ENCODE assay signal across 20 cellular contexts in the genomic region with DNA sequence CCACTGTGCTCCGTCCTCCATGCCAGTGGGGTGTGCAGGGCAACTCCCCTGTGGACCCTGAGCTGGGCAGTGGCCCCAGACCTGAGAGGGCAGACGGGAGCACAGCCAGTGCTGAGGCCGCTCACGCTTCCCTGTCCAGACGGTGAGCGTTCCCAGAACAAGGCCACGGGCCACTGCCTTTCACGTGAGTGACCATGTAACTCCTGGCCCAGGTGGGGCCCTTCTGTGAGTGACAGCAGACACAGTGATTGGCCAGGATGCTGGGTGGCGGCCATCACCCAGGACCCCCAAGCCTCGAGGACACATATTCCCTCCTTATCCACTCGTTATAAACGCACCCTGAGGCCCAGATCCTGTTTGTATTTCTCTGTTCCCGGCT. TPM values are rescaled to one million over a fixed set of nuclear protein-coding genes. Genes with fewer than 3 reads are reported as not detected.
DNase-seq lines count a peak whose midpoint lies in the region; ATAC-seq, FAIRE-seq and TF ChIP-seq lines count a peak whose summit lies in the region.
"Had no signal": no experiment of that assay in that cellular context is flagged by ENCODE, and none has a peak within 500 bp of the region (broad histone marks: within the 10 kb centered on the region; RNA-seq: fewer than 3 reads in every experiment).

No MANE protein-coding gene starts in this region.

- FAIRE-seq in HepG2 (lab: Jason Lieb, UNC) (no peak), keratinocyte (lab: Jason Lieb, UNC) (no peak)
- FAIRE-seq: GM12891 had no signal

- TF ChIP-seq CTCF in HepG2 (CRISPR knock-in tag; IDR thresholded peaks at IDR 0.05), result no peak
- no peak for TF ChIP-seq CTCF in right lobe of liver (IDR thresholded peaks at IDR 0.05)
- no peak for TF ChIP-seq CTCF in keratinocyte (optimal IDR thresholded peaks at IDR 0.05 in 1 of 3, IDR thresholded peaks at IDR 0.05 in 1 of 3, conservative IDR thresholded peaks at IDR 0.05 in 1 of 3; ENCODE audit: extremely low read depth in 1 of 3, insufficient read depth in 2 of 3, low read length in 3 of 3)
- TF ChIP-seq CTCF in GM10266 (IDR thresholded peaks at IDR 0.05; ENCODE audit: control insufficient read depth, insufficient read depth, low read depth, missing control alignments), result no peak

- no peaks in the 10 kb centered on the region for H3K9me1 ChIP-seq in keratinocyte (ENCODE audit: control insufficient read depth, extremely low read depth, insufficient read depth, low read length)

- H2BK5ac ChIP-seq in neuronal stem cell (ENCODE audit: low read length), result no peak overlapping the region

- H3K4me1 ChIP-seq in HepG2 (ENCODE audit: insufficient read depth, low read length), result peaks cover 11% of the 10 kb centered on the region; the same call in 1 of the 2 replicates
- H3K4me1 ChIP-seq in right lobe of liver, result no peaks in the 10 kb centered on the region
- H3K4me1 ChIP-seq in keratinocyte (ENCODE audit: control insufficient read depth, extremely low read depth, insufficient read depth, low read length), result peaks cover 44% of the 10 kb centered on the region
- peaks cover 11 to 14% of the 10 kb centered on the region in 2 donors for H3K4me1 ChIP-seq in neuronal stem cell (ENCODE audit: control insufficient read depth in 2 of 2, insufficient read depth in 1 of 2, low read depth in 1 of 2, low read length in 2 of 2)

- H3K36me3 ChIP-seq in HepG2 (replicated peaks in 1 of 2; ENCODE audit: control insufficient read depth in 1 of 2, insufficient read depth in 2 of 2, low read length in 2 of 2), result no peaks in the 10 kb centered on the region
- no peaks in the 10 kb centered on the region for H3K36me3 ChIP-seq in right lobe of liver
- peaks cover 4 to 8% of the 10 kb centered on the region in 2 experiments for H3K36me3 ChIP-seq in keratinocyte (ENCODE audit: control insufficient read depth in 2 of 2, extremely low read depth in 1 of 2, insufficient read depth in 2 of 2, low read length in 2 of 2)
- H3K36me3 ChIP-seq in neuronal stem cell (replicated peaks in 1 of 2; ENCODE audit: control insufficient read depth in 2 of 2, insufficient read depth in 2 of 2, low read length in 2 of 2), result peaks cover 0 to 22% of the 10 kb centered on the region in 2 donors
- H3K36me3 ChIP-seq: BLaER1 treated with 17β-estradiol and CSF1 and Interleukin-3, amounts not matched to agents 10 nM and 100 nM had no signal

- H3K4me3 ChIP-seq in HepG2 (replicated peaks in 1 of 3; ENCODE audit: insufficient read depth in 1 of 3, low read depth in 2 of 3, low read length in 3 of 3) (no peak overlapping the region), right lobe of liver (no peak overlapping the region), keratinocyte (ENCODE audit: control insufficient read depth in 2 of 3, extremely low read depth in 1 of 3, insufficient read depth in 2 of 3, low read depth in 1 of 3, low read length in 3 of 3) (no peak overlapping the region), neuronal stem cell (ENCODE audit: low read length in 2 of 2) (peak overlapping the region in 1 of 2 donors; percentile 54)
- H3K4me3 ChIP-seq: BLaER1 treated with 17β-estradiol and CSF1 and Interleukin-3, amounts not matched to agents 10 nM and 100 nM had no signal

- H3K27me3 ChIP-seq in HepG2 (ENCODE audit: control insufficient read depth in 1 of 2, insufficient read depth in 2 of 2, low read length in 2 of 2) (peaks cover 1 to 62% of the 10 kb centered on the region in 2 experiments; a peak in 4 of 5 replicates), right lobe of liver (no peaks in the 10 kb centered on the region), keratinocyte (ENCODE audit: control insufficient read depth, extremely low read depth, insufficient read depth, low read length) (no peaks in the 10 kb centered on the region), neuronal stem cell (ENCODE audit: control insufficient read depth in 3 of 3, insufficient read depth in 3 of 3, low read depth in 1 of 3, low read length in 3 of 3) (peaks cover 0 to 19% (median 0%) of the 10 kb centered on the region in 3 experiments)

- no peak overlapping the region for H3K18ac ChIP-seq in neuronal stem cell (ENCODE audit: low read length)

- no peaks in the 10 kb centered on the region for H4K20me1 ChIP-seq in HepG2 (ENCODE audit: insufficient read depth, low read length)
- H4K20me1 ChIP-seq in keratinocyte (ENCODE audit: control insufficient read depth, extremely low read depth, insufficient read depth, low read length), result peaks cover 3% of the 10 kb centered on the region

- no peak overlapping the region for H4K8ac ChIP-seq in neuronal stem cell (ENCODE audit: low read depth, low read length)

- H3K9ac ChIP-seq in HepG2 (ENCODE audit: insufficient read depth, low read depth, low read length) (no peak overlapping the region), keratinocyte (ENCODE audit: control insufficient read depth, extremely low read depth, insufficient read depth, low read length) (no peak overlapping the region), neuronal stem cell (ENCODE audit: low read depth, low read length, poor library complexity) (no peak overlapping the region)
- H3K9ac ChIP-seq: BLaER1 treated with 17β-estradiol and CSF1 and Interleukin-3, amounts not matched to agents 10 nM and 100 nM; SK-N-SH had no signal

- no peak overlapping the region for H2AFZ ChIP-seq in HepG2 (ENCODE audit: low read length)
- peak overlapping the region; percentile 66 for H2AFZ ChIP-seq in keratinocyte (ENCODE audit: control insufficient read depth, low read length)
- no peak overlapping the region for H2AFZ ChIP-seq in neuronal stem cell (ENCODE audit: low read length)

- POLR2A ChIA-PET in HepG2 (lab: Yijun Ruan, JAX), result no interaction called here

- no peak overlapping the region for H3K14ac ChIP-seq in neuronal stem cell (ENCODE audit: low read length)

- DNase-seq in HepG2 (ENCODE audit: low spot score) (no peak), right lobe of liver (no peak), keratinocyte (ENCODE audit: low read depth, low spot score) (no peak), neuronal stem cell (ENCODE audit: low spot score) (no peak), NCI-H2081 treated with DMSO at 0.1 percent for 48 hours (lab: John Stamatoyannopoulos, UW) (no peak), LoVo (ENCODE audit: low spot score) (no peak), GM10266 (ENCODE audit: extremely low spot score) (no peak)
- DNase-seq in effector CD8-positive, alpha-beta T cell (lab: John Stamatoyannopoulos, UW), result no peak
- DNase-seq: 8988T; CD8-positive, alpha-beta T cell; DND-41; GOT3; Karpas-422; NCI-H1694; NCI-H69; SHP77 treated with DMSO at 0.1 percent for 48 hours; SK-N-SH had no signal

- no TSS peak for BruUV-seq in HepG2 (replicated peaks; lab: Mats Ljungman, UMichigan)

- in situ Hi-C loops in HepG2 (cut with HindIII; ENCODE audit: extremely low pct_ligation_motif_present, low pct_unique_long_range_greater_than_20kb), result no loop called here

- no peak overlapping the region for H2BK15ac ChIP-seq in neuronal stem cell (ENCODE audit: low read length)

- H3K27ac ChIP-seq in HepG2 (ENCODE audit: extremely low read length, insufficient read depth, low read length) (no peak overlapping the region), right lobe of liver (no peak overlapping the region), keratinocyte (ENCODE audit: control insufficient read depth, insufficient read depth, low read length) (no peak overlapping the region), neuronal stem cell (replicated peaks; ENCODE audit: low read length) (no peak overlapping the region)
- H3K27ac ChIP-seq: RWPE1 had no signal

- no peak overlapping the region for H4K91ac ChIP-seq in neuronal stem cell (ENCODE audit: low read depth, low read length, poor library complexity)

- no peak overlapping the region for H2BK12ac ChIP-seq in neuronal stem cell (ENCODE audit: low read length)

- ATAC-seq in HepG2 (no peak; the same call in 2 of the 3 replicates), right lobe of liver (no peak)
- ATAC-seq: CD8-positive, alpha-beta T cell had no signal

- no peaks in the 10 kb centered on the region for H3K79me2 ChIP-seq in HepG2 (ENCODE audit: insufficient read depth, low read length)
- H3K79me2 ChIP-seq in keratinocyte (ENCODE audit: control insufficient read depth, insufficient read depth, low read length), result no peaks in the 10 kb centered on the region

- H2BK120ac ChIP-seq in neuronal stem cell (ENCODE audit: low read depth, low read length), result no peak overlapping the region

- 41% methylated on average over 5 of the region's 13 CpGs for WGBS in HepG2 (ENCODE audit: low lambda C conversion rate)
- 67% methylated on average over 1 of the region's 13 CpGs for WGBS in right lobe of liver (ENCODE audit: insufficient coverage, low coverage, low lambda C conversion rate, missing lambda C conversion rate)
- WGBS in neuronal stem cell (ENCODE audit: extremely low coverage in 2 of 2, insufficient read length in 2 of 2, insufficient replicate concordance in 1 of 2), 2 donors, result no CpG with 5 or more reads among the region's 13 CpGs

- H3K23ac ChIP-seq in neuronal stem cell (ENCODE audit: low read depth, low read length, poor library complexity), result peak overlapping the region; percentile 8

- H3K9me3 ChIP-seq in HepG2 (ENCODE audit: low read length) (no peaks in the 10 kb centered on the region), right lobe of liver (no peaks in the 10 kb centered on the region), keratinocyte (ENCODE audit: control insufficient read depth, low read depth, low read length) (no peaks in the 10 kb centered on the region), neuronal stem cell (replicated peaks in 1 of 2; ENCODE audit: control insufficient read depth in 2 of 2, insufficient read depth in 1 of 2, low read depth in 1 of 2, low read length in 2 of 2) (no peaks in the 10 kb centered on the region)

- intact Hi-C loops in HepG2 (cut with micrococcal nuclease; ENCODE audit: unreplicated experiment) (no loop called here), right lobe of liver (cut with DNase I) (no loop called here)

- H3K79me1 ChIP-seq in neuronal stem cell (ENCODE audit: low read depth, low read length), result no peaks in the 10 kb centered on the region

- no peak overlapping the region for H2AK5ac ChIP-seq in neuronal stem cell (ENCODE audit: low read depth, low read length)

- no peak overlapping the region for H3K4ac ChIP-seq in neuronal stem cell (ENCODE audit: low read length)

- CTCF ChIA-PET in HepG2 (lab: Yijun Ruan, JAX; ENCODE audit: low intra/inter-chr PET ratio, low total read pairs), result no interaction called here

- dilution Hi-C loops in keratinocyte (cut with MboI; ENCODE audit: extremely low pct_ligation_motif_present, low sequenced_read_pairs), result no loop called here

- TF ChIP-seq POLR2A in HepG2 (IDR thresholded peaks at IDR 0.05; ENCODE audit: insufficient read depth in 1 of 2, low read depth in 2 of 2, low read length in 2 of 2), result no peak
- no peak for TF ChIP-seq POLR2A in right lobe of liver (IDR thresholded peaks at IDR 0.05)

- TF ChIP-seq EP300 in HepG2 (IDR thresholded peaks at IDR 0.05; ENCODE audit: low read depth in 2 of 2, low read length in 2 of 2) (no peak), HepG2 (CRISPR knock-in tag; IDR thresholded peaks at IDR 0.05; ENCODE audit: borderline replicate concordance) (no peak)

- H3K4me2 ChIP-seq in HepG2 (ENCODE audit: low read depth, low read length), result no peak overlapping the region
- peak overlapping the region; percentile 52 for H3K4me2 ChIP-seq in keratinocyte (ENCODE audit: control insufficient read depth, extremely low read depth, insufficient read depth, low read depth, low read length)
- no peak overlapping the region for H3K4me2 ChIP-seq in neuronal stem cell (ENCODE audit: insufficient read depth, low read length, poor library complexity, severe bottlenecking)
- H3K4me2 ChIP-seq: SK-N-SH had no signal

- no peak for TF ChIP-seq RAD21 in HepG2 (CRISPR knock-in tag; IDR thresholded peaks at IDR 0.05)

RNA-seq across cellular contexts. Expression of a gene that starts 10.5 kb away (rescaled TPM):
- total RNA-seq in HepG2 (2016; rRNA removed; fragmentation: Illumina TruSeq; extraction: Trizol) (not detected in 2 replicates), right lobe of liver (under 1 TPM in 2 of 6 experiments, not detected in 4; 0.22 to 0.29 TPM)
- total RNA-seq in HepG2 (2016; cell fraction: cytosol; rRNA removed; fragmentation: Illumina TruSeq; extraction: Trizol; ENCODE audit: low read depth), result not detected in 2 replicates
- not detected in 2 replicates for total RNA-seq in HepG2 (2016; cell fraction: insoluble cytoplasmic fraction; rRNA removed; fragmentation: Illumina TruSeq; extraction: Trizol)
- total RNA-seq in HepG2 (2016; cell fraction: membrane; rRNA removed; fragmentation: Illumina TruSeq; extraction: Trizol), result not detected in 2 replicates
- total RNA-seq in HepG2 (2016; cell fraction: nucleus; rRNA removed; fragmentation: Illumina TruSeq; extraction: Trizol), result not detected in 2 replicates
- polyA plus RNA-seq in HepG2 (2011; rRNA removed) (not detected in 2 replicates), keratinocyte (49.3 to 68.6 TPM (median 62.0 TPM) in 3 replicates)
- not detected in 2 replicates for polyA plus RNA-seq in HepG2 (2011; cell fraction: cytosol; rRNA removed)
- polyA plus RNA-seq in HepG2 (2011; cell fraction: nucleus; rRNA removed), result not detected in 2 replicates
- not detected in 2 replicates for polyA plus RNA-seq in HepG2 (2012)
- polyA plus RNA-seq in HepG2 (2016; cell fraction: cytosol; fragmentation: Illumina TruSeq; extraction: Trizol; ENCODE audit: low read depth), result not detected in 2 replicates
- not detected in 2 replicates for polyA plus RNA-seq in HepG2 (2016; cell fraction: insoluble cytoplasmic fraction; fragmentation: Illumina TruSeq; extraction: Trizol; ENCODE audit: low read depth)
- polyA plus RNA-seq in HepG2 (2016; cell fraction: membrane; fragmentation: Illumina TruSeq; extraction: Trizol; ENCODE audit: low read depth), result not detected in 2 replicates
- polyA plus RNA-seq in HepG2 (2016; cell fraction: nucleus; fragmentation: Illumina TruSeq; extraction: Trizol; ENCODE audit: insufficient read depth, low read depth), result not detected in 2 replicates
- polyA minus RNA-seq in HepG2 (2011; rRNA and poly(A)+ RNA removed; ENCODE audit: low replicate concordance), result not detected in 2 replicates
- not detected in 2 replicates for polyA minus RNA-seq in HepG2 (2011; cell fraction: cytosol; rRNA and poly(A)+ RNA removed)
- not detected in 2 replicates for polyA minus RNA-seq in HepG2 (2011; cell fraction: nucleus; rRNA and poly(A)+ RNA removed)
- 97.7 TPM for polyA plus RNA-seq in keratinocyte (2011; ENCODE audit: low read depth)
- 70.5 and 101 TPM in 2 replicates for polyA plus RNA-seq in keratinocyte (2011; cell fraction: cytosol; rRNA removed)
- polyA plus RNA-seq in keratinocyte (2011; cell fraction: nucleus; rRNA removed), result 67.0 and 81.8 TPM in 2 replicates
- 67.1 and 77.2 TPM in 2 replicates for polyA plus RNA-seq in keratinocyte (2012; ENCODE audit: low replicate concordance)
- 32.7 to 73.3 TPM (median 46.2 TPM) in 3 replicates for polyA minus RNA-seq in keratinocyte
- 46.2 TPM for polyA minus RNA-seq in keratinocyte (2011; cell fraction: cytosol; rRNA and poly(A)+ RNA removed)
- polyA minus RNA-seq in keratinocyte (2011; cell fraction: nucleus; rRNA and poly(A)+ RNA removed), result 14.7 and 25.8 TPM in 2 replicates
- 40.6 TPM for polyA plus RNA-seq in neuronal stem cell (2013, experiment 1 of 2)
- 39.6 TPM for polyA plus RNA-seq in neuronal stem cell (2013, experiment 2 of 2)
